Comparison of ENCODE assay signal across 1 cellular context in genomic region chr1:23471473-23472075, GRCh38.
TF ChIP-seq lines count a peak whose summit lies in the region.

No MANE protein-coding gene starts in this region.

TF ChIP-seq in SK-N-SH, 30 proteins besides CTCF, POLR2A, EP300 and RAD21:
- no peak for TF ChIP-seq FOSL2 (IDR thresholded peaks at IDR 0.05; ENCODE audit: borderline replicate concordance, low read depth)
- no peak for TF ChIP-seq TCF12 (IDR thresholded peaks at IDR 0.05)
- TF ChIP-seq PBX3 (IDR thresholded peaks at IDR 0.05), result no peak
- no peak for TF ChIP-seq NFIC (IDR thresholded peaks at IDR 0.05; ENCODE audit: borderline replicate concordance)
- TF ChIP-seq USF1 (IDR thresholded peaks at IDR 0.05; ENCODE audit: borderline replicate concordance, low read depth), result no peak
- TF ChIP-seq ELF1 (IDR thresholded peaks at IDR 0.05), result no peak
- TF ChIP-seq RCOR1 (IDR thresholded peaks at IDR 0.05; ENCODE audit: low read length), result no peak
- TF ChIP-seq EZH2phosphoT487 (IDR thresholded peaks at IDR 0.05; ENCODE audit: borderline replicate concordance, low read depth), result no peak
- no peak for TF ChIP-seq MXI1 (IDR thresholded peaks at IDR 0.05; ENCODE audit: low read depth, low read length)
- TF ChIP-seq GABPA (IDR thresholded peaks at IDR 0.05; ENCODE audit: low read depth), result no peak
- TF ChIP-seq TEAD4 (IDR thresholded peaks at IDR 0.05; ENCODE audit: borderline replicate concordance, insufficient read depth), result no peak
- TF ChIP-seq FOXJ3 (CRISPR knock-in tag; IDR thresholded peaks at IDR 0.05), result no peak
- no peak for TF ChIP-seq SIN3A (IDR thresholded peaks at IDR 0.05; ENCODE audit: borderline replicate concordance, low read depth, low read length)
